ENCODE assay signal across 13 cellular contexts in genomic region chr12:115450017-115450416, GRCh38.
"Had no signal": no experiment of that assay in that cellular context is flagged by ENCODE, and none has a peak within 500 bp of the region (broad histone marks: within the 10 kb centered on the region; RNA-seq: fewer than 3 reads in every experiment).

No MANE protein-coding gene starts in this region.

- H3K4me1 ChIP-seq: breast epithelium, uterus had no signal

- H3K36me3 ChIP-seq: breast epithelium, lower lobe of right lung, thyroid gland, uterus had no signal

- H3K4me3 ChIP-seq: breast epithelium, lower lobe of right lung, thyroid gland, uterus had no signal

- H3K27me3 ChIP-seq: breast epithelium, thyroid gland, uterus had no signal

- H3K4me3 Mint-ChIP-seq: activated B cell treated with CpG ODN at 0.5 μM for 24 hours; activated T-helper 1 cell treated with anti-CD3 and anti-CD28 coated beads, Interleukin-12 subunit alpha, Interleukin-12 subunit beta, Interleukin-2, Interleukin-4 antibody, amounts not matched to agents 30 ng/mL and 10 ng/mL and 1 ng/mL, durations not matched to agents 14 hours and 24 hours and 36 hours; stimulated activated memory B cell treated with anti-CD40 and anti-IgM and Interleukin-4, amounts not matched to agents 10 μg/mL and 1 μg/mL and 100 μg/mL, for 72 hours; T-helper 17 cell had no signal

- H3K27ac Mint-ChIP-seq: activated B cell treated with CpG ODN at 0.5 μM for 24 hours; activated T-helper 1 cell treated with anti-CD3 and anti-CD28 coated beads, Interleukin-12 subunit alpha, Interleukin-12 subunit beta, Interleukin-2, Interleukin-4 antibody, amounts not matched to agents 30 ng/mL and 10 ng/mL and 1 ng/mL, durations not matched to agents 14 hours and 24 hours and 36 hours; naive thymus-derived CD4-positive, alpha-beta T cell; stimulated activated memory B cell treated with anti-CD40 and anti-IgM and Interleukin-4, amounts not matched to agents 10 μg/mL and 1 μg/mL and 100 μg/mL, for 72 hours; T-helper 17 cell had no signal

- H3K9me3 Mint-ChIP-seq: activated B cell treated with CpG ODN at 0.5 μM for 24 hours; activated T-helper 1 cell treated with anti-CD3 and anti-CD28 coated beads, Interleukin-12 subunit alpha, Interleukin-12 subunit beta, Interleukin-2, Interleukin-4 antibody, amounts not matched to agents 30 ng/mL and 10 ng/mL and 1 ng/mL, durations not matched to agents 14 hours and 24 hours and 36 hours had no signal

- H3K36me3 Mint-ChIP-seq: stimulated activated memory B cell treated with anti-CD40 and anti-IgM and Interleukin-4, amounts not matched to agents 10 μg/mL and 1 μg/mL and 100 μg/mL, for 72 hours had no signal

- H3K27ac ChIP-seq: breast epithelium, lower lobe of right lung, thyroid gland, uterus had no signal

- DNase-seq: activated B cell treated with CpG ODN at 0.5 μM for 24 hours; activated CD4-positive, alpha-beta T cell treated with anti-CD3 and anti-CD28 coated beads for 48 hours; anterior cingulate cortex; head of caudate nucleus; left colon; lower lobe of right lung; naive thymus-derived CD4-positive, alpha-beta T cell; T-helper 17 cell; thyroid gland; uterus had no signal

- H3K9me3 ChIP-seq: breast epithelium, lower lobe of right lung, thyroid gland, uterus had no signal
